In the genomic region with DNA sequence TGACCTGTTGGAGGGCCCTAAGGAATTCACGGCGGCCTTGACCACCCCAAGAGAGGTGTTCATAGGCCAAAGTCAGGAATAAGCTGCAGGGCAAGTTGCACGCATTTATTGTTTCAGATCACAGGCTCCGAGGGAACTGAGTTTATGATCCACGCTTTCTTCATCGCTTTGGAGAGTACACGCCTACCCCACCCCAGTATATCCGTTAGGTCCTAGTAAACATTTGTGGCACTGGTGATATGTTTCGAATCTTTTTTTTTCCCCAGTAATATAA, we compare ENCODE assay signal across 8 cellular contexts. TPM values are rescaled to one million over a fixed set of nuclear protein-coding genes. Genes with fewer than 3 reads are reported as not detected.
DNase-seq lines count a peak whose midpoint lies in the region; ATAC-seq and TF ChIP-seq lines count a peak whose summit lies in the region.

No MANE protein-coding gene starts in this region.

- DNase-seq in right atrium auricular region (ENCODE audit: low spot score) (no peak), Right ventricle myocardium superior (no peak), astrocyte of the spinal cord (ENCODE audit: low read depth, low spot score) (no peak), lung (ENCODE audit: low spot score) (no peak), uterus (no peak), NCI-H2029 treated with DMSO at 0.1 percent for 48 hours (lab: John Stamatoyannopoulos, UW) (no peak), GF-D8 (lab: John Stamatoyannopoulos, UW) (no peak)

- TF ChIP-seq POLR2A in uterus (IDR thresholded peaks at IDR 0.05): no peak

- H3K27ac ChIP-seq in right atrium auricular region (peak overlapping the region; percentile 85 to 86), lung (ENCODE audit: low read depth in 1 of 2, low read length in 1 of 2) (peak overlapping the region; percentile 92), uterus (peak overlapping the region; percentile 86 to 92)

- 17 to 22% methylated on average over 9 of the region's 9 CpGs for WGBS in lung, 2 donors

- intact Hi-C loops in Right ventricle myocardium superior (cut with DNase I) (no loop called here), uterus (cut with DNase I; ENCODE audit: low total_unique reads) (no loop called here)

- peaks cover 0 to 27% of the 10 kb centered on the region in 2 donors for H3K4me1 ChIP-seq in right atrium auricular region
- peaks cover 0 to 6% of the 10 kb centered on the region in 2 donors for H3K4me1 ChIP-seq in lung (ENCODE audit: control insufficient read depth in 2 of 2, insufficient read depth in 2 of 2, low read length in 2 of 2)
- peaks cover 5 to 14% of the 10 kb centered on the region in 2 donors for H3K4me1 ChIP-seq in uterus

- H3K9me3 ChIP-seq in right atrium auricular region (no peaks in the 10 kb centered on the region), lung (ENCODE audit: control insufficient read depth in 2 of 2, insufficient read depth in 1 of 2, low read length in 1 of 2) (no peaks in the 10 kb centered on the region), uterus (no peaks in the 10 kb centered on the region)

- TF ChIP-seq CTCF in right atrium auricular region (IDR thresholded peaks at IDR 0.05): no peak
- no peak for TF ChIP-seq CTCF in astrocyte of the spinal cord (IDR thresholded peaks at IDR 0.05; ENCODE audit: low read depth, low read length)
- TF ChIP-seq CTCF in lung (IDR thresholded peaks at IDR 0.05; ENCODE audit: control extremely low read depth, extremely low read depth): no peak
- no peak for TF ChIP-seq CTCF in uterus (IDR thresholded peaks at IDR 0.05)

- H3K4me3 ChIP-seq in right atrium auricular region: peak overlapping the region; percentile 78 to 81
- H3K4me3 ChIP-seq in astrocyte of the spinal cord (ENCODE audit: low read depth, low read length): peak overlapping the region; percentile 96
- H3K4me3 ChIP-seq in lung: peak overlapping the region; percentile 81
- peak overlapping the region; percentile 71 to 91 for H3K4me3 ChIP-seq in uterus

- H3K27me3 ChIP-seq in right atrium auricular region: no peaks in the 10 kb centered on the region
- no peaks in the 10 kb centered on the region for H3K27me3 ChIP-seq in lung (ENCODE audit: control insufficient read depth, insufficient read depth)
- no peaks in the 10 kb centered on the region for H3K27me3 ChIP-seq in uterus

- H3K36me3 ChIP-seq in right atrium auricular region (peaks cover 30% of the 10 kb centered on the region), lung (ENCODE audit: control insufficient read depth in 2 of 2, insufficient read depth in 2 of 2, low read length in 2 of 2) (peaks cover 0 to 24% of the 10 kb centered on the region in 2 donors), uterus (no peaks in the 10 kb centered on the region)

- in situ Hi-C loops in astrocyte of the spinal cord (cut with HindIII; ENCODE audit: low sequenced_read_pairs): no loop called here

- ATAC-seq in Right ventricle myocardium superior (ENCODE audit: poor library complexity) (no peak), lung (ENCODE audit: insufficient read depth, low FRiP score) (no peak), HG02852 (IDR thresholded peaks at IDR 0.05; ENCODE audit: unreplicated experiment) (no peak)

RNA-seq across cellular contexts. Expression of a gene that starts 0.8 kb away (rescaled TPM):
- total RNA-seq in right atrium auricular region (10 to 100 TPM; 71.8 to 78.0 TPM), Right ventricle myocardium superior (91.4 TPM), lung (100 to 1,000 TPM; 181 to 266 TPM), uterus (100 to 1,000 TPM in 3 of 4 donors, 10 to 100 TPM in 1; 56.9 to 513 (median 270) TPM)
- 100 to 1,000 TPM; 104 to 155 TPM for polyA plus RNA-seq in lung

RNA-seq across cellular contexts. Expression of a gene that starts 7.5 kb away (rescaled TPM):
- 10 to 100 TPM; 12.1 to 19.8 TPM for total RNA-seq in right atrium auricular region
- 9.6 TPM for total RNA-seq in Right ventricle myocardium superior
- 10 to 100 TPM; 15.5 to 22.7 TPM for total RNA-seq in lung
- polyA plus RNA-seq in lung: 10 to 100 TPM in 1 of 2 donors, 1 to 10 TPM in 1; 8.5 to 17.4 TPM
- total RNA-seq in uterus: 10 to 100 TPM in 3 of 4 donors, 1 to 10 TPM in 1; 4.9 to 27.4 (median 18.8) TPM

RNA-seq across cellular contexts. Expression of a gene that starts 19.4 kb away (rescaled TPM):
- 10 to 100 TPM; 40.1 to 44.0 TPM for total RNA-seq in right atrium auricular region
- 30.4 TPM for total RNA-seq in Right ventricle myocardium superior
- 10 to 100 TPM; 19.0 to 54.0 TPM for total RNA-seq in lung
- polyA plus RNA-seq in lung: 100 to 1,000 TPM; 135 to 140 TPM
- total RNA-seq in uterus: 10 to 100 TPM in 3 of 4 donors, 1 to 10 TPM in 1; 4.6 to 35.7 (median 19.5) TPM

RNA-seq across cellular contexts. Expression of a gene that starts 19.5 kb away (rescaled TPM):
- total RNA-seq in right atrium auricular region (1 to 10 TPM in 1 of 2 donors, under 1 TPM in 1; 0.41 to 3.7 TPM), Right ventricle myocardium superior (3.7 TPM), lung (10 to 100 TPM in 1 of 2 donors, 1 to 10 TPM in 1; 5.3 to 19.8 TPM), uterus (10 to 100 TPM in 2 of 4 donors, 1 to 10 TPM in 1, not detected in 1; 7.7 to 25.9 (median 12.6) TPM)
- 10 to 100 TPM; 11.0 to 37.1 TPM for polyA plus RNA-seq in lung

RNA-seq across cellular contexts. Expression of a gene that starts 23.8 kb away (rescaled TPM):
- total RNA-seq in right atrium auricular region (10 to 100 TPM; 12.7 to 14.0 TPM), Right ventricle myocardium superior (11.6 TPM), lung (10 to 100 TPM; 14.6 to 48.7 TPM), uterus (10 to 100 TPM; 17.7 to 50.4 (median 23.1) TPM)
- polyA plus RNA-seq in lung: 10 to 100 TPM; 50.3 to 58.0 TPM
